ENCODE assay signal across 11 cellular contexts in the genomic region with DNA sequence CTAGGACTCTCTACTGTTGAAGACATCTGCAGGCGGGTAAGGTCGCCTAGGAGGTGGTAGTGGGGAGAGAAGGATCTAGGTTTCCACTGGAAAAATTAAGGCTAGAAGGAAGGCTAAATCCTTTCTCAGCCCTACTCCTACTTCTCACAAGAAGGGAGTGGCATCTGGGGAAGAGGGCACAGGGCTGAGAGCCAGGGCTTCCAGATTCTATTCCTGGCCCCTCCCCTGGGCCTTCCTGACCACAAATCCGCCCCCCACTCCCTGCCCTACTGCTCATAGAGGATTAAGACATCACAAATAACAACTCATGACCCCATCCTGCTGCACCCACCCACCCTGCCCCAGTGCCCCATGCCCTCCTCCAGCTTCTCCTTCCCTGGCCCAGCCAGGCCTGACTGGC. TPM values are rescaled to one million over a fixed set of nuclear protein-coding genes. Genes with fewer than 3 reads are reported as not detected.
DNase-seq lines count a peak whose midpoint lies in the region; TF ChIP-seq lines count a peak whose summit lies in the region.
"Had no signal": no experiment of that assay in that cellular context is flagged by ENCODE, and none has a peak within 500 bp of the region (broad histone marks: within the 10 kb centered on the region; RNA-seq: fewer than 3 reads in every experiment).

No MANE protein-coding gene starts in this region.

- H3K27ac ChIP-seq in ACC112 (ENCODE audit: low read depth, low read length) (peak overlapping the region; percentile 31; the same call in 1 of the 2 replicates), epithelial cell of prostate (peak overlapping the region; percentile 100), Karpas-422 (ENCODE audit: low read length) (no peak overlapping the region)

- no peaks in the 10 kb centered on the region for H3K9me3 Mint-ChIP-seq in neural crest cell
- no peaks in the 10 kb centered on the region for H3K9me3 Mint-ChIP-seq in activated CD4-positive, alpha-beta memory T cell treated with anti-CD3 and anti-CD28 coated beads for 36 hours

- H3K4me2 ChIP-seq in Karpas-422 (ENCODE audit: low read depth, low read length, poor library complexity, severe bottlenecking), result no peak overlapping the region

- H3K4me3 ChIP-seq in ACC112 (ENCODE audit: low read depth, low read length) (peak overlapping the region; percentile 90), LNCaP clone FGC (ENCODE audit: low read depth, low read length) (peak overlapping the region; percentile 79), Karpas-422 (ENCODE audit: low read length) (no peak overlapping the region)

- no peak for TF ChIP-seq CTCF in LNCaP clone FGC (IDR thresholded peaks at IDR 0.05; ENCODE audit: control insufficient read depth, extremely low read depth, insufficient read depth)
- no peak for TF ChIP-seq CTCF in neural crest cell (conservative IDR thresholded peaks at IDR 0.05)

- no peak overlapping the region for H3K9ac ChIP-seq in Karpas-422 (ENCODE audit: low read length)

- intact Hi-C loops in activated CD4-positive, alpha-beta memory T cell treated with anti-CD3 and anti-CD28 coated beads for 36 hours (cut with micrococcal nuclease), result no loop called here

- no peaks in the 10 kb centered on the region for H3K9me3 ChIP-seq in Karpas-422 (ENCODE audit: low read length)

- H3K27ac Mint-ChIP-seq in neural crest cell (ENCODE audit: unreplicated experiment), result no peak overlapping the region
- no peak overlapping the region for H3K27ac Mint-ChIP-seq in activated CD4-positive, alpha-beta memory T cell treated with anti-CD3 and anti-CD28 coated beads for 36 hours

- H3K79me2 ChIP-seq in ACC112 (ENCODE audit: control insufficient read depth, insufficient read depth, low read length, unreplicated experiment) (peaks cover 29% of the 10 kb centered on the region), Karpas-422 (ENCODE audit: low read length) (no peaks in the 10 kb centered on the region)

- peaks cover 38% of the 10 kb centered on the region for H3K4me1 Mint-ChIP-seq in neural crest cell
- H3K4me1 Mint-ChIP-seq in activated CD4-positive, alpha-beta memory T cell treated with anti-CD3 and anti-CD28 coated beads for 36 hours (ENCODE audit: low read depth), result peaks cover 6% of the 10 kb centered on the region

- CTCF ChIA-PET in activated CD4-positive, alpha-beta memory T cell treated with anti-CD3 and anti-CD28 coated beads for 36 hours (lab: Charles Lee), result interaction anchor here (0.9 to 2.6 kb wide), 4 partner anchors 16 to 46 kb away, joined by 4 to 12 read pairs (median 10); no protein-coding TSS in a partner anchor

- H3K27me3 ChIP-seq in ACC112 (ENCODE audit: insufficient read depth, low read length) (no peaks in the 10 kb centered on the region), Karpas-422 (ENCODE audit: low read length) (no peaks in the 10 kb centered on the region)

- H2AFZ ChIP-seq in ACC112 (ENCODE audit: low read length, unreplicated experiment) (no peak overlapping the region), Karpas-422 (ENCODE audit: low read length) (no peak overlapping the region)

- H4K20me1 ChIP-seq in Karpas-422 (ENCODE audit: insufficient read depth, low read depth, low read length), result no peaks in the 10 kb centered on the region

- H3K36me3 ChIP-seq in ACC112 (ENCODE audit: insufficient read depth, low read length) (no peaks in the 10 kb centered on the region), Karpas-422 (ENCODE audit: insufficient read depth, low read length) (no peaks in the 10 kb centered on the region)

- DNase-seq in LNCaP clone FGC (ENCODE audit: low read depth) (no peak), epithelial cell of prostate (ENCODE audit: low read depth, low spot score) (no peak), neural crest cell (ENCODE audit: low read depth, low spot score) (no peak), NCI-H2227 treated with DMSO at 0.1 percent for 48 hours (lab: John Stamatoyannopoulos, UW) (no peak), DMS79 (lab: John Stamatoyannopoulos, UW) (no peak), Karpas-422 (no peak)
- no peak for DNase-seq in activated CD4-positive, alpha-beta memory T cell treated with anti-CD3 and anti-CD28 coated beads for 36 hours
- DNase-seq: activated effector memory CD4-positive, alpha-beta T cell treated with anti-CD3 and anti-CD28 coated beads, Interleukin-2, amount 50 U/mL, for 16 hours; NCI-H1092 treated with DMSO at 0.1 percent for 48 hours; SW 1271 had no signal

- peaks cover 2% of the 10 kb centered on the region for H3K36me3 Mint-ChIP-seq in neural crest cell (ENCODE audit: low read depth)
- H3K36me3 Mint-ChIP-seq in activated CD4-positive, alpha-beta memory T cell treated with anti-CD3 and anti-CD28 coated beads for 36 hours, result no peaks in the 10 kb centered on the region

- H3K27me3 Mint-ChIP-seq in neural crest cell (ENCODE audit: low read depth), result peaks cover 32% of the 10 kb centered on the region
- H3K27me3 Mint-ChIP-seq in activated CD4-positive, alpha-beta memory T cell treated with anti-CD3 and anti-CD28 coated beads for 36 hours, result peaks cover 27% of the 10 kb centered on the region

- H3K9me2 ChIP-seq in Karpas-422 (replicated peaks; ENCODE audit: insufficient read depth, low read length), result no peaks in the 10 kb centered on the region

- H3K4me1 ChIP-seq in ACC112 (ENCODE audit: control insufficient read depth, insufficient read depth, low read length, unreplicated experiment) (peaks cover 35% of the 10 kb centered on the region), Karpas-422 (ENCODE audit: low read length) (no peaks in the 10 kb centered on the region; the same call in 1 of the 2 replicates)

- peak overlapping the region; percentile 75 for H3K4me3 Mint-ChIP-seq in neural crest cell
- no peak overlapping the region for H3K4me3 Mint-ChIP-seq in activated CD4-positive, alpha-beta memory T cell treated with anti-CD3 and anti-CD28 coated beads for 36 hours

- POLR2A ChIA-PET in activated CD4-positive, alpha-beta memory T cell treated with anti-CD3 and anti-CD28 coated beads for 36 hours (lab: Charles Lee), result no interaction called here

RNA-seq across cellular contexts. Expression of gene PHLDA3, which starts 2.5 kb away (rescaled TPM):
- total RNA-seq in neural crest cell, result 10.7 and 12.6 TPM in 2 replicates
- 1 to 10 TPM; 3.4 to 4.1 TPM for total RNA-seq in activated CD4-positive, alpha-beta memory T cell treated with anti-CD3 and anti-CD28 coated beads for 36 hours
- total RNA-seq in Karpas-422 (2014; rRNA removed; shearing (Covaris generic); ENCODE audit: low replicate concordance), result not detected in 2 replicates

RNA-seq across cellular contexts. Expression of gene CSRP1, which starts 40.4 kb away (rescaled TPM):
- total RNA-seq in neural crest cell, result 0.41 and 1.5 TPM in 2 replicates
- 10 to 100 TPM; 48.4 to 51.8 TPM for total RNA-seq in activated CD4-positive, alpha-beta memory T cell treated with anti-CD3 and anti-CD28 coated beads for 36 hours
- total RNA-seq in Karpas-422 (2014; rRNA removed; shearing (Covaris generic); ENCODE audit: low replicate concordance), result 39.8 and 51.8 TPM in 2 replicates

RNA-seq across cellular contexts. Expression of gene TNNI1, which starts 45.0 kb away (rescaled TPM):
- total RNA-seq in neural crest cell, result 0.30 and 0.93 TPM in 2 replicates
- total RNA-seq in activated CD4-positive, alpha-beta memory T cell treated with anti-CD3 and anti-CD28 coated beads for 36 hours, result not detected
- 333 and 375 TPM in 2 replicates for total RNA-seq in Karpas-422 (2014; rRNA removed; shearing (Covaris generic); ENCODE audit: low replicate concordance)

Comparison
In these comparisons a context has a peak if more than half of its experiments do, and no peak if none do; other contexts are left out.
1. RNA of gene CSRP1, which starts 40.4 kb away (total RNA-seq): 48.4 to 51.8 TPM in activated CD4-positive, alpha-beta memory T cell treated with anti-CD3 and anti-CD28 coated beads for 36 hours and 39.8 to 51.8 TPM in Karpas-422; 0.41 to 1.5 TPM in neural crest cell; every median in the first group is over 10 times any median in the second.
2. RNA of gene TNNI1, which starts 45.0 kb away (total RNA-seq): 333 to 375 TPM in Karpas-422; 0.30 to 0.93 TPM in neural crest cell and not detected in activated CD4-positive, alpha-beta memory T cell treated with anti-CD3 and anti-CD28 coated beads for 36 hours; every median in the first group is over 100 times any median in the second.